In the genomic region with DNA sequence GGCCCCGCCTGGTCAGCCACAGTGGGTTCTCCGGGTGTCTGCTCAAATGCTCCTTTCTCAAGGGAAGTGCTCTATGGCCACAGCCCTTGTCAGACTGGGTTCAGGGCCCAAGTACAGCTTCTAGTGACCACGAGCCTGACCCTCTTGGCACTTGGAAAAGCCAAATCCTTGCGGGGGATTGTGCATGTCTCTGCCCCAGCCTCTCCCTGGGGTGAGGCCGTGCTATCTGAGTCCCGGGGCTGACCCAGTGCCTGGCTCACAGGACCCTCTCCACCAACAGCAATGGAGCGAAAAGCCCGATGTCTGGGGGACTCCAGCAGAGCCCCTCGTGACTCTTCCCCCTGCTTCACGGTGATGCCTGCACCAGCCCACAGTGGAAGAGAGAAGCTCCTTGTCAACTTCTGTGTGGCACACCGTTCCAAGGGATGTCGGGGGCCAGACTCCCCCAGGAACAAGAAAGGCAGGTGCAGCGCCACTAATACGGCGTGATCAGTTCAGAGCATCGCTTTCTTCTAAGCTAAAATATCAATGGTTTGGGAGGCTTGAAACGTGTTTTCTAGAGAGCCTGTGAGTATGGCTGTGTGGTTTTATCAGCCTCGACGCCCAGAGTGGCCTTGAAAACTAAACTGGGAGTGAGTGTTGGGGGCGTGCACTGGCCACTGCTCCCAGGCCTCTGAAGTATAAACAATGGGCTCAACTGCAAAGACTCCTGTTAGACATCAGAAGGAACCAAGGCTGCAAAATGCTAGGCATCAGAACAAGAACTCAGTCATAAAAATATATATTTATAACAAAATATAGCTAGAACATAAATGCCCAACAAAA, we compare ENCODE assay signal across 19 cellular contexts. TPM values are rescaled to one million over a fixed set of nuclear protein-coding genes. Genes with fewer than 3 reads are reported as not detected.
"Had no signal": no experiment of that assay in that cellular context is flagged by ENCODE, and none has a peak within 500 bp of the region (broad histone marks: within the 10 kb centered on the region; RNA-seq: fewer than 3 reads in every experiment).

No MANE protein-coding gene starts in this region.

- H3K27ac ChIP-seq: epithelial cell of prostate, gastroesophageal sphincter, tibial nerve had no signal

- DNase-seq: activated CD4-positive, alpha-beta memory T cell treated with anti-CD3 and anti-CD28 coated beads, Interleukin-2, amount 10 ng/mL, durations not matched to agents 7 days and 5 days; activated CD4-positive, alpha-beta T cell treated with anti-CD3 and anti-CD28 coated beads, Interleukin-2, amount 10 ng/mL, durations not matched to agents 24 days and 14 days; activated effector memory CD4-positive, alpha-beta T cell treated with Interleukin-2 at 50 U/mL for 16 hours; activated naive CD4-positive, alpha-beta T cell treated with anti-CD3 and anti-CD28 coated beads for 36 hours; activated naive CD8-positive, alpha-beta T cell treated with anti-CD3 and anti-CD28 coated beads, Interleukin-2, amount 10 ng/mL, durations not matched to agents 7 days and 5 days; activated T-cell treated with anti-CD3 and anti-CD28 coated beads, Interleukin-2, amount 50 U/mL, for 72 hours; amniotic stem cell; nucleus accumbens; stimulated activated CD4-positive, alpha-beta T cell treated with anti-CD3 and anti-CD28 coated beads, Interleukin-12 subunit alpha, Interleukin-12 subunit beta, amount 100 ng/mL, for 4 hours; stimulated activated CD4-positive, alpha-beta T cell treated with anti-CD3 and anti-CD28 coated beads, Interleukin-4, amount 100 ng/mL, for 4 hours; stimulated activated naive CD8-positive, alpha-beta T cell treated with anti-CD3 and anti-CD28 coated beads, Interleukin-15, Interleukin-2, amounts not matched to agents 100 U/mL and 50 U/mL, for 24 hours; T-helper 2 cell had no signal

- H3K4me1 Mint-ChIP-seq: activated CD4-positive, alpha-beta memory T cell treated with anti-CD3 and anti-CD28 coated beads, Interleukin-2, amount 10 ng/mL, durations not matched to agents 7 days and 5 days; activated CD4-positive, alpha-beta T cell treated with anti-CD3 and anti-CD28 coated beads, Interleukin-2, amount 10 ng/mL, durations not matched to agents 24 days and 14 days; activated naive CD8-positive, alpha-beta T cell treated with anti-CD3 and anti-CD28 coated beads, Interleukin-2, amount 10 ng/mL, durations not matched to agents 7 days and 5 days; naive thymus-derived CD8-positive, alpha-beta T cell had no signal

- H3K27me3 Mint-ChIP-seq: activated CD4-positive, alpha-beta memory T cell treated with anti-CD3 and anti-CD28 coated beads, Interleukin-2, amount 10 ng/mL, durations not matched to agents 7 days and 5 days had no signal

- H3K9me3 Mint-ChIP-seq: activated CD4-positive, alpha-beta memory T cell treated with anti-CD3 and anti-CD28 coated beads, Interleukin-2, amount 10 ng/mL, durations not matched to agents 7 days and 5 days; activated CD4-positive, alpha-beta T cell treated with anti-CD3 and anti-CD28 coated beads, Interleukin-2, amount 10 ng/mL, durations not matched to agents 24 days and 14 days; activated naive CD4-positive, alpha-beta T cell treated with anti-CD3 and anti-CD28 coated beads for 36 hours; activated naive CD8-positive, alpha-beta T cell treated with anti-CD3 and anti-CD28 coated beads, Interleukin-2, amount 10 ng/mL, durations not matched to agents 7 days and 5 days; activated T-cell treated with anti-CD3 and anti-CD28 coated beads, Interleukin-2, amount 50 U/mL, for 72 hours; naive thymus-derived CD8-positive, alpha-beta T cell had no signal

- H3K9me3 ChIP-seq: gastroesophageal sphincter, tibial nerve had no signal

- H3K36me3 ChIP-seq: gastroesophageal sphincter, tibial nerve had no signal

- FAIRE-seq: islet of Langerhans had no signal

- H3K4me3 Mint-ChIP-seq: activated CD4-positive, alpha-beta memory T cell treated with anti-CD3 and anti-CD28 coated beads, Interleukin-2, amount 10 ng/mL, durations not matched to agents 7 days and 5 days; activated CD4-positive, alpha-beta T cell treated with anti-CD3 and anti-CD28 coated beads, Interleukin-2, amount 10 ng/mL, durations not matched to agents 24 days and 14 days; activated naive CD4-positive, alpha-beta T cell treated with anti-CD3 and anti-CD28 coated beads for 36 hours; activated naive CD8-positive, alpha-beta T cell treated with anti-CD3 and anti-CD28 coated beads, Interleukin-2, amount 10 ng/mL, durations not matched to agents 7 days and 5 days; activated T-cell treated with anti-CD3 and anti-CD28 coated beads, Interleukin-2, amount 50 U/mL, for 72 hours; naive thymus-derived CD8-positive, alpha-beta T cell had no signal

- H3K27ac Mint-ChIP-seq: activated CD4-positive, alpha-beta memory T cell treated with anti-CD3 and anti-CD28 coated beads, Interleukin-2, amount 10 ng/mL, durations not matched to agents 7 days and 5 days; activated CD4-positive, alpha-beta T cell treated with anti-CD3 and anti-CD28 coated beads, Interleukin-2, amount 10 ng/mL, durations not matched to agents 24 days and 14 days; activated naive CD4-positive, alpha-beta T cell treated with anti-CD3 and anti-CD28 coated beads for 36 hours; activated naive CD8-positive, alpha-beta T cell treated with anti-CD3 and anti-CD28 coated beads, Interleukin-2, amount 10 ng/mL, durations not matched to agents 7 days and 5 days; activated T-cell treated with anti-CD3 and anti-CD28 coated beads, Interleukin-2, amount 50 U/mL, for 72 hours; naive thymus-derived CD8-positive, alpha-beta T cell had no signal

- H3K4me3 ChIP-seq: gastroesophageal sphincter, lung, tibial nerve had no signal

- ATAC-seq: activated T-cell treated with anti-CD3 and anti-CD28 coated beads, Interleukin-2, amount 50 U/mL, for 72 hours; gastroesophageal sphincter; left colon; naive thymus-derived CD8-positive, alpha-beta T cell; stimulated activated naive CD8-positive, alpha-beta T cell treated with anti-CD3 and anti-CD28 coated beads, Interleukin-15, Interleukin-2, amounts not matched to agents 100 U/mL and 50 U/mL, for 24 hours had no signal

- H3K36me3 Mint-ChIP-seq: activated naive CD8-positive, alpha-beta T cell treated with anti-CD3 and anti-CD28 coated beads, Interleukin-2, amount 10 ng/mL, durations not matched to agents 7 days and 5 days; naive thymus-derived CD8-positive, alpha-beta T cell had no signal

- H3K4me1 ChIP-seq: gastroesophageal sphincter had no signal

RNA-seq across cellular contexts. Expression of a gene that starts 51.9 kb away (rescaled TPM):
- total RNA-seq: activated CD4-positive, alpha-beta T cell treated with anti-CD3 and anti-CD28 coated beads, Interleukin-2, amount 10 ng/mL, durations not matched to agents 24 days and 14 days had no signal
